In the genomic region with DNA sequence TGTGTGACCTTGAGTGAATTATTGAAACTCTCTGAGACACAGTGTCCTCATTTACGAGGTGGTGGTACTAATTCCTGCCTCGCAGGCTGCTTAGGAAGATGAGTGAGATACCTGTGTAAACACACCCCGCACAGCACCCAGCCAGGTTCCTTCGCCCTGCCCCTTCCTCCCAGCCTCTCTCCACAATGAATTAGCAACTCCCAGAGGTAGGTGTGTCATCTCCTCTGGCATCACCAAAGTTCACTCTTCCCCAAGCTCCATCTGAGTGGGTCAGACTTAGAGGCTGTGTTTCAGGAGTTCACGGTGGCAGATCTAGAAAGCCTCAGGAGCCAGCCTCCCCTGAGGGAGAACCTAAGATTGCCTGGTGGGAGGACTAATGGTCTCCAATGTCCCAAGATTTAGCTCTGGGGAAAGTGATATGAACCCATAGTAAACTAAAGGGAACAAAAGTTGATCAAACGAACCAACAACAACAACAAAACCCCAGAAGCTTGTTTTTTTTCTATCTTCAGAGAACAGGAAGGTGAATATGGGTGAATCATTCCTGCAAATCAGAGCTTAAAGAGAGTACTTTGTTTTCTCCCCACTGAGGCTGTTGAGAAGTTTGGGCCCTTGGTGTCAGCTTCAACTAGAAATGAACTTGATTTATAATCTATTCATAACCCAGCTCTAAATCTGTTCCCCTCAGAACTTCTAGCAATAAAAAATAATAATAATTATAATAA, we compare ENCODE assay signal across 17 cellular contexts. TPM values are rescaled to one million over a fixed set of nuclear protein-coding genes. Genes with fewer than 3 reads are reported as not detected.
DNase-seq lines count a peak whose midpoint lies in the region; ATAC-seq, FAIRE-seq and TF ChIP-seq lines count a peak whose summit lies in the region.
"Had no signal": no experiment of that assay in that cellular context is flagged by ENCODE, and none has a peak within 500 bp of the region (broad histone marks: within the 10 kb centered on the region; RNA-seq: fewer than 3 reads in every experiment).

No MANE protein-coding gene starts in this region.

- H3K27ac Mint-ChIP-seq in activated T-cell treated with anti-CD3 and anti-CD28 coated beads, Interleukin-2, amount 50 U/mL, for 72 hours, result no peak overlapping the region
- peak overlapping the region in 7 of 9 donors; percentile 19 to 85 (median 68) for H3K27ac Mint-ChIP-seq in naive thymus-derived CD4-positive, alpha-beta T cell
- H3K27ac Mint-ChIP-seq: CD14-positive monocyte had no signal

- in situ Hi-C loops in GM13976 (cut with MboI; ENCODE audit: low sequenced_read_pairs, unreplicated experiment), result no loop called here

- TF ChIP-seq CTCF in PC-3 (conservative IDR thresholded peaks at IDR 0.05; ENCODE audit: low read depth, low read length) (no peak), H1 (IDR thresholded peaks at IDR 0.05; ENCODE audit: control extremely low read depth in 1 of 3, insufficient read depth in 1 of 3, low read depth in 1 of 3, low read length in 3 of 3) (no peak), GM13976 (IDR thresholded peaks at IDR 0.05; ENCODE audit: borderline replicate concordance, control extremely low read depth, extremely low read depth, insufficient read depth, missing control alignments) (no peak), Peyer's patch (IDR thresholded peaks at IDR 0.05) (no peak)

- H3K18ac ChIP-seq in H1 (ENCODE audit: extremely low read depth, low read length), result no peak overlapping the region

- H2BK15ac ChIP-seq in H1 (ENCODE audit: low read length), result no peak overlapping the region

- no peak overlapping the region for H2BK20ac ChIP-seq in H1 (ENCODE audit: low read length)

- no peaks in the 10 kb centered on the region for H3F3A ChIP-seq in PC-3 (ENCODE audit: low read length, unreplicated experiment)

- no peak overlapping the region for H2AK5ac ChIP-seq in H1 (ENCODE audit: low read depth, low read length)

- H3K4me3 ChIP-seq in PC-3 (ENCODE audit: low read length) (no peak overlapping the region), H1 (ENCODE audit: extremely low read depth in 1 of 4, insufficient read depth in 2 of 4, low read depth in 3 of 4, low read length in 4 of 4) (no peak overlapping the region), Peyer's patch (no peak overlapping the region)
- H3K4me3 ChIP-seq in naive thymus-derived CD4-positive, alpha-beta T cell (ENCODE audit: low read length), result no peak overlapping the region

- WGBS in H1 (ENCODE audit: extremely low coverage in 1 of 2, insufficient coverage in 1 of 2, insufficient read length in 1 of 2, insufficient replicate concordance in 2 of 2, low coverage in 1 of 2, low lambda C conversion rate in 2 of 2, missing lambda C conversion rate in 1 of 2), 2 experiments, result 89% methylated on average over 6 of the region's 6 CpGs; no CpG with 5 or more reads in 1 of the 2 experiments

- no TSS peak for BruUV-seq in PC-3 (replicated peaks; lab: Mats Ljungman, UMichigan)

- no peaks in the 10 kb centered on the region for H3K9me2 ChIP-seq in PC-3 (replicated peaks; ENCODE audit: low read length)

- TF ChIP-seq EP300 in H1 (IDR thresholded peaks at IDR 0.05; ENCODE audit: borderline replicate concordance in 1 of 2, low read depth in 2 of 2, low read length in 2 of 2), result no peak

- no peak overlapping the region for H3K14ac ChIP-seq in H1 (ENCODE audit: insufficient read length)

- H3K9ac ChIP-seq in PC-3 (ENCODE audit: low read length) (no peak overlapping the region), H1 (replicated peaks in 1 of 4; ENCODE audit: extremely low read depth in 1 of 4, low read depth in 3 of 4, low read length in 3 of 4) (no peak overlapping the region)

- H4K5ac ChIP-seq in H1 (ENCODE audit: insufficient read length, low read depth, low read length), result no peak overlapping the region

- H3K4ac ChIP-seq in H1 (replicated peaks; ENCODE audit: insufficient read length, low read depth, low read length), result no peak overlapping the region

- H4K20me1 ChIP-seq in PC-3 (ENCODE audit: low read length) (no peaks in the 10 kb centered on the region), H1 (replicated peaks in 1 of 2; ENCODE audit: control insufficient read depth in 1 of 2, insufficient read depth in 2 of 2, low read length in 2 of 2) (no peaks in the 10 kb centered on the region)

- H3K27me3 Mint-ChIP-seq in activated T-cell treated with anti-CD3 and anti-CD28 coated beads, Interleukin-2, amount 50 U/mL, for 72 hours (ENCODE audit: low read depth), result peaks cover 2% of the 10 kb centered on the region
- H3K27me3 Mint-ChIP-seq in naive thymus-derived CD4-positive, alpha-beta T cell, result peaks cover 0 to 8% (median 5%) of the 10 kb centered on the region in 5 donors

- CTCF ChIA-PET in PC-3 (lab: Charles Lee), result no interaction called here
- CTCF ChIA-PET in H1 (lab: Charles Lee; ENCODE audit: partially characterized antibody), result interaction anchor here (0.6 to 2.7 kb wide), 5 partner anchors 9 to 1614 kb away, joined by 3 to 6 read pairs (median 3); no protein-coding TSS in a partner anchor
- CTCF ChIA-PET in naive thymus-derived CD4-positive, alpha-beta T cell (lab: Charles Lee), result interaction anchor here (0.5 kb wide), 1 partner anchor 1157 kb away, joined by 3 read pairs; no protein-coding TSS in a partner anchor

- TF ChIP-seq POLR2A in H1 (IDR thresholded peaks at IDR 0.05; ENCODE audit: control extremely low read depth in 1 of 2, low read depth in 2 of 2, low read length in 2 of 2) (no peak), Peyer's patch (IDR thresholded peaks at IDR 0.05) (no peak)

- no peaks in the 10 kb centered on the region for H3K23me2 ChIP-seq in H1 (ENCODE audit: low read depth, low read length)

- no peak overlapping the region for H4K8ac ChIP-seq in H1 (ENCODE audit: extremely low read depth, insufficient read depth, low read length)

- H3K4me2 ChIP-seq in PC-3 (ENCODE audit: low read length) (peak overlapping the region; percentile 42; the same call in 1 of the 2 replicates), H1 (ENCODE audit: insufficient read depth in 1 of 2, low read depth in 2 of 2, low read length in 2 of 2) (no peak overlapping the region)

- peak overlapping the region; percentile 31; the same call in 1 of the 2 replicates for H2AFZ ChIP-seq in PC-3 (ENCODE audit: low read length)
- 0 out of 2 replicates have a peak overlapping the region, but pooled peaks have one; percentile 62 for H2AFZ ChIP-seq in H1 (ENCODE audit: low read length)

- H3K36me3 Mint-ChIP-seq in activated T-cell treated with anti-CD3 and anti-CD28 coated beads, Interleukin-2, amount 50 U/mL, for 72 hours (ENCODE audit: insufficient read depth in 2 of 2), result peaks cover 0 to 1% of the 10 kb centered on the region in 2 donors
- H3K36me3 Mint-ChIP-seq in naive thymus-derived CD4-positive, alpha-beta T cell, result peaks cover 0 to 7% (median 0%) of the 10 kb centered on the region in 5 donors
- H3K36me3 Mint-ChIP-seq: CD14-positive monocyte had no signal

- H3K9me3 ChIP-seq in PC-3 (ENCODE audit: low read length), result no peaks in the 10 kb centered on the region
- 0 out of 4 replicates have a peak, but pooled peaks cover 0 to 2% of the 10 kb centered on the region in 2 experiments for H3K9me3 ChIP-seq in H1 (ENCODE audit: insufficient read depth in 2 of 2, low read depth in 1 of 2, low read length in 1 of 2)
- no peaks in the 10 kb centered on the region for H3K9me3 ChIP-seq in naive thymus-derived CD4-positive, alpha-beta T cell (ENCODE audit: control insufficient read depth in 2 of 3, low read length in 3 of 3)
- H3K9me3 ChIP-seq in Peyer's patch, result no peaks in the 10 kb centered on the region

- H3K4me1 ChIP-seq in PC-3 (ENCODE audit: insufficient read depth, low read length), result peaks cover 9% of the 10 kb centered on the region; the same call in 1 of the 2 replicates
- H3K4me1 ChIP-seq in H1 (replicated peaks in 1 of 4; ENCODE audit: control insufficient read depth in 3 of 4, insufficient read depth in 4 of 4, low read length in 3 of 4), result peaks cover 0 to 2% (median under 1%) of the 10 kb centered on the region in 4 experiments; a peak in 2 of 7 replicates
- no peaks in the 10 kb centered on the region for H3K4me1 ChIP-seq in naive thymus-derived CD4-positive, alpha-beta T cell (ENCODE audit: control insufficient read depth in 2 of 2, insufficient read depth in 2 of 2, low read length in 2 of 2)
- H3K4me1 ChIP-seq in Peyer's patch, result no peaks in the 10 kb centered on the region

- no peak overlapping the region for H2BK120ac ChIP-seq in H1 (replicated peaks; ENCODE audit: low read depth, low read length)

- POLR2A ChIA-PET in PC-3 (lab: Charles Lee; ENCODE audit: unreplicated experiment) (no interaction called here), H1 (lab: Charles Lee; ENCODE audit: partially characterized antibody) (no interaction called here)
- POLR2A ChIA-PET in naive thymus-derived CD4-positive, alpha-beta T cell (lab: Charles Lee), result interaction anchor here (0.5 to 0.6 kb wide), 2 partner anchors 1547 to 1992 kb away, joined by 3 to 4 read pairs; no protein-coding TSS in a partner anchor

- H3K23ac ChIP-seq in H1 (ENCODE audit: insufficient read length), result no peak overlapping the region

- H3K27me3 ChIP-seq in PC-3 (ENCODE audit: low read length) (peaks cover 4% of the 10 kb centered on the region; the same call in 1 of the 2 replicates), H1 (replicated peaks in 1 of 4; ENCODE audit: control insufficient read depth in 3 of 4, extremely low read depth in 1 of 4, insufficient read depth in 3 of 4, low read length in 3 of 4) (no peaks in the 10 kb centered on the region; a peak in 1 of 7 replicates), Peyer's patch (no peaks in the 10 kb centered on the region)
- H3K27me3 ChIP-seq in naive thymus-derived CD4-positive, alpha-beta T cell (ENCODE audit: control insufficient read depth in 2 of 2, insufficient read depth in 2 of 2, low read length in 2 of 2), result no peaks in the 10 kb centered on the region

- intact Hi-C loops in PC-3 (cut with micrococcal nuclease), result no loop called here
- intact Hi-C loops in naive thymus-derived CD4-positive, alpha-beta T cell (cut with micrococcal nuclease), result no loop called here

- H3K79me2 ChIP-seq in PC-3 (ENCODE audit: low read length) (no peaks in the 10 kb centered on the region), H1 (ENCODE audit: control insufficient read depth in 1 of 2, insufficient read depth in 2 of 2, low read length in 2 of 2) (no peaks in the 10 kb centered on the region)

- H3K9me3 Mint-ChIP-seq in activated T-cell treated with anti-CD3 and anti-CD28 coated beads, Interleukin-2, amount 50 U/mL, for 72 hours, result peaks cover 0 to 4% of the 10 kb centered on the region in 2 donors
- H3K9me3 Mint-ChIP-seq in naive thymus-derived CD4-positive, alpha-beta T cell, result peaks cover 0 to 3% (median 0%) of the 10 kb centered on the region in 11 donors

- H3K4me3 Mint-ChIP-seq in activated T-cell treated with anti-CD3 and anti-CD28 coated beads, Interleukin-2, amount 50 U/mL, for 72 hours, result peak overlapping the region in 1 of 2 donors; percentile 53
- peak overlapping the region in 5 of 10 donors; percentile 1 to 56 (median 37) for H3K4me3 Mint-ChIP-seq in naive thymus-derived CD4-positive, alpha-beta T cell
- H3K4me3 Mint-ChIP-seq: CD14-positive monocyte had no signal

- no peak overlapping the region for H3K56ac ChIP-seq in H1 (replicated peaks; ENCODE audit: insufficient read length, low read depth, low read length)

- TF ChIP-seq RAD21 in H1 (IDR thresholded peaks at IDR 0.05 in 1 of 2, conservative IDR thresholded peaks at IDR 0.05 in 1 of 2; ENCODE audit: low read depth in 2 of 2, low read length in 2 of 2), result no peak

- H3K27ac ChIP-seq in PC-3 (ENCODE audit: low read length), result no peak overlapping the region
- H3K27ac ChIP-seq in H1 (ENCODE audit: low read depth, low read length), result no peak overlapping the region
- no peak overlapping the region for H3K27ac ChIP-seq in naive thymus-derived CD4-positive, alpha-beta T cell (ENCODE audit: low read depth, low read length)
- no peak overlapping the region for H3K27ac ChIP-seq in Peyer's patch

- no peak for DNase-seq in activated T-cell treated with anti-CD3 and anti-CD28 coated beads, Interleukin-2, amount 50 U/mL, for 72 hours
- no peak for DNase-seq in activated T-cell treated with anti-CD3 and anti-CD28 coated beads, Interleukin-2, amount 50 U/mL, for 48 hours
- DNase-seq in PC-3, result peak; percentile 52
- no peak for DNase-seq in H1 (ENCODE audit: low read depth in 1 of 2, low spot score in 2 of 2)
- DNase-seq in naive thymus-derived CD4-positive, alpha-beta T cell, result no peak
- no peak for DNase-seq in GM13976 (ENCODE audit: low spot score)
- no peak for DNase-seq in Peyer's patch
- DNase-seq: COR-L47, HCEC 1CT, Karpas-422, NCI-H1105 treated with DMSO at 0.1 percent for 48 hours, NCI-H1930, NCI-H2171 treated with DMSO at 0.1 percent for 48 hours, NCI-H510A had no signal

- H3K36me3 ChIP-seq in PC-3 (ENCODE audit: low read depth, low read length) (no peaks in the 10 kb centered on the region), H1 (ENCODE audit: control insufficient read depth in 2 of 4, insufficient read depth in 4 of 4, low read length in 3 of 4) (no peaks in the 10 kb centered on the region), Peyer's patch (no peaks in the 10 kb centered on the region)
- H3K36me3 ChIP-seq in naive thymus-derived CD4-positive, alpha-beta T cell (ENCODE audit: control insufficient read depth in 2 of 3, insufficient read depth in 3 of 3, low read length in 3 of 3), result no peaks in the 10 kb centered on the region

- ATAC-seq in activated T-cell treated with anti-CD3 and anti-CD28 coated beads, Interleukin-2, amount 50 U/mL, for 72 hours (replicated peaks in 1 of 2), result peak; percentile 24 to 37
- ATAC-seq in PC-3 (peak; percentile 35), GM21717 (IDR thresholded peaks at IDR 0.05; ENCODE audit: unreplicated experiment) (no peak)
- ATAC-seq in naive thymus-derived CD4-positive, alpha-beta T cell, result no peak

- H3K79me1 ChIP-seq in H1 (ENCODE audit: low read depth, low read length), result no peaks in the 10 kb centered on the region

- FAIRE-seq in H1 (lab: Jason Lieb, UNC), result no peak
- FAIRE-seq: GM18507 had no signal

- H2BK5ac ChIP-seq in H1 (ENCODE audit: low read depth, low read length), result no peak overlapping the region

- no peak overlapping the region for H2BK12ac ChIP-seq in H1 (ENCODE audit: low read depth, low read length)

- peaks cover 21% of the 10 kb centered on the region for H3K4me1 Mint-ChIP-seq in activated T-cell treated with anti-CD3 and anti-CD28 coated beads, Interleukin-2, amount 50 U/mL, for 72 hours (ENCODE audit: low read depth)
- H3K4me1 Mint-ChIP-seq in naive thymus-derived CD4-positive, alpha-beta T cell, result peaks cover 0 to 31% (median 21%) of the 10 kb centered on the region in 7 donors

- no peak overlapping the region for H4K91ac ChIP-seq in H1 (replicated peaks; ENCODE audit: insufficient read length, low read length)

RNA-seq across cellular contexts. Expression of a gene that starts 44.4 kb away (rescaled TPM):
- 1 to 10 TPM; 2.5 to 2.6 TPM for total RNA-seq in activated T-cell treated with anti-CD3 and anti-CD28 coated beads, Interleukin-2, amount 50 U/mL, for 72 hours
- total RNA-seq in PC-3 (2014; rRNA removed), result 18.3 and 19.9 TPM in 2 replicates
- 36.9 and 37.8 TPM in 2 replicates for total RNA-seq in H1 (2021; fragmentation: NEBNext Ultra II Directional; extraction: Animal tissue kit (Norgen Biotek cat#: 25700))
- polyA plus RNA-seq in H1 (2011; rRNA removed), result 26.7 and 32.0 TPM in 2 replicates
- 23.9 TPM for polyA plus RNA-seq in H1 (2011; cell fraction: cytosol; rRNA removed)
- 56.3 TPM for polyA plus RNA-seq in H1 (2011; cell fraction: nucleus; rRNA removed)
- polyA plus RNA-seq in H1 (2012, experiment 1 of 2), result 35.4 to 38.0 TPM (median 37.0 TPM) in 4 replicates
- 10.6 TPM for polyA plus RNA-seq in H1 (2012, experiment 2 of 2)
- polyA plus RNA-seq in H1 (2013, experiment 1 of 2), result 46.7 TPM
- 42.5 TPM for polyA plus RNA-seq in H1 (2013, experiment 2 of 2)
- 78.9 and 87.3 TPM in 2 replicates for polyA minus RNA-seq in H1 (2011; rRNA and poly(A)+ RNA removed)
- 24.7 TPM for polyA minus RNA-seq in H1 (2011; cell fraction: cytosol; rRNA and poly(A)+ RNA removed)
- polyA minus RNA-seq in H1 (2011; cell fraction: nucleus; rRNA and poly(A)+ RNA removed), result 82.2 TPM
- total RNA-seq in naive thymus-derived CD4-positive, alpha-beta T cell, result 10 to 100 TPM in 1 of 5 experiments, 1 to 10 TPM in 3, under 1 TPM in 1; 0.50 to 23.7 (median 2.2) TPM
- polyA plus RNA-seq in naive thymus-derived CD4-positive, alpha-beta T cell, result under 1 TPM; 0.35 to 0.51 TPM
- total RNA-seq in Peyer's patch, result 10 to 100 TPM in 3 of 4 donors, 1 to 10 TPM in 1; 4.9 to 22.4 (median 14.5) TPM

Comparison
In these comparisons a context has a peak if more than half of its experiments do, and no peak if none do; other contexts are left out.
1. ATAC-seq: peak in activated T-cell treated with anti-CD3 and anti-CD28 coated beads, Interleukin-2, amount 50 U/mL, for 72 hours (2 of 2) and PC-3 (single experiment); none in naive thymus-derived CD4-positive, alpha-beta T cell (single experiment) and GM21717 (single experiment).